8 cellular contexts compared by ENCODE assay signal in the genomic region with DNA sequence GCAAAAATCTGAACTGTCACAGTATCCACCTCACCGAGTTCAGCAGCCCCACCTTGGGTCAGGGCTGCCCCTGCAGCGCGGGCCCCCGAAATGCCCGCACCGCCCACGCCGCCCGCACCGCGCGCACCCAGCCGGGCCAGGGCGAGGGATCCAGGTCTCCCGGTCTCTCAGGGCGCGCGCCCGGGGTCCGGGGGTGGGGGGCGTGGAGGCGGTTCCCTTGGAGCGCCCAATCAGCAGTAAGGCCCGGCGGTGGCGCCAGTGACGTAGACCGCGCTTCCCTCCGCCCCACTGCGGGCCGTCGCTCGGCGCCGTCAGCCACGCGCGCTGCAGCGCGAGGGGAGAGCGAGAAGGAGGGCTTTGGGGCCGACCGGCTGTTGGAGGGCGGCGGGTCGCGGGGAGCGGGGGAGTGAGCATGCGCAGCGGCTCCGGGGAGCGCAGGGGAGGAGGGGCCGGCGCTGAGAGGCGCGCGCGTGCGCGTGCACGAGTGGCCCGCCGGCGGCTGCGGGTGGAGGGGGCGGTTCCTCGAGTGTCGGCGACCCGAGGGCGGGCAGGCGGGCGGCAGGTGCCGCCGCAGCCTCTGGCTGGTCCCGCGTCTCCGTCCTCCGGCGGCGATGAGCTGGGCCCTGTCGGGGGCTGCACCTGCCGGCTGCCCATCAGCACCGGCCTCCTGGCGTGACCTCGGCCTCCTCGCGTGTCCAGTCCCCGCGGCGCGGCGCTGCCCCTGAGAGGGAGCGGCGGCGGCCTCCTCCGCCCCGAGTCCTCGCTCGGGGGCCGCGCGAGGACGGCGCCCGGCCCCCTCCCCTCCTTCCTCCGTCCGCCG. TPM values are rescaled to one million over a fixed set of nuclear protein-coding genes. Genes with fewer than 3 reads are reported as not detected.
DNase-seq lines count a peak whose midpoint lies in the region; ATAC-seq and TF ChIP-seq lines count a peak whose summit lies in the region.

A gene with protein sequence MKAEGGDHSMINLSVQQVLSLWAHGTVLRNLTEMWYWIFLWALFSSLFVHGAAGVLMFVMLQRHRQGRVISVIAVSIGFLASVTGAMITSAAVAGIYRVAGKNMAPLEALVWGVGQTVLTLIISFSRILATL (plus strand): TSS at position 521 of the 820 bp plus-strand sequence. CDS start 529 bp downstream, outside the sequence.

- TF ChIP-seq CTCF in lower leg skin (IDR thresholded peaks at IDR 0.05), result no peak

- H3K4me3 Mint-ChIP-seq in CD4-positive, CD25-positive, alpha-beta regulatory T cell, result peak within 1 kb of the TSS; percentile 87 to 97 (median 90)
- H3K4me3 Mint-ChIP-seq in dendritic cell treated with granulocyte-macrophage colony-stimulating factor and Interleukin-4, amounts not matched to agents 40 ng/mL and 50 ng/mL, for 4 days, result peak within 1 kb of the TSS; percentile 84

- H3K36me3 Mint-ChIP-seq in CD4-positive, CD25-positive, alpha-beta regulatory T cell, result no peaks in the 10 kb centered on the region
- H3K36me3 Mint-ChIP-seq in dendritic cell treated with granulocyte-macrophage colony-stimulating factor and Interleukin-4, amounts not matched to agents 40 ng/mL and 50 ng/mL, for 4 days (ENCODE audit: low read depth), result peaks cover 12% of the 10 kb centered on the region

- peak within 1 kb of the TSS; percentile 79 for H3K4me3 ChIP-seq in CD4-positive, CD25-positive, alpha-beta regulatory T cell (ENCODE audit: low read depth, low read length)
- H3K4me3 ChIP-seq in lower leg skin (ENCODE audit: low read depth, poor library complexity, severe bottlenecking), result peak within 1 kb of the TSS; percentile 63

- H3K27ac Mint-ChIP-seq in CD4-positive, CD25-positive, alpha-beta regulatory T cell, result peak within 1 kb of the TSS; percentile 70 to 79 (median 76)
- H3K27ac Mint-ChIP-seq in dendritic cell treated with granulocyte-macrophage colony-stimulating factor and Interleukin-4, amounts not matched to agents 40 ng/mL and 50 ng/mL, for 4 days, result peak within 1 kb of the TSS; percentile 83

- intact Hi-C loops in dendritic cell treated with granulocyte-macrophage colony-stimulating factor and Interleukin-4, amounts not matched to agents 40 ng/mL and 50 ng/mL, for 4 days (cut with micrococcal nuclease), result loop anchor here (2.0 kb wide), 1 partner anchor 331 kb away; no protein-coding TSS in a partner anchor
- intact Hi-C loops in lower leg skin (cut with DNase I; ENCODE audit: low total_unique reads), result no loop called here

- 0 to 2% methylated on average over 47 to 81 of the region's 110 CpGs for WGBS in lower leg skin, 2 donors

- peaks cover 0 to 2% (median 0%) of the 10 kb centered on the region in 7 donors for H3K9me3 Mint-ChIP-seq in CD4-positive, CD25-positive, alpha-beta regulatory T cell
- H3K9me3 Mint-ChIP-seq in dendritic cell treated with granulocyte-macrophage colony-stimulating factor and Interleukin-4, amounts not matched to agents 40 ng/mL and 50 ng/mL, for 4 days, result no peaks in the 10 kb centered on the region

- peak; percentile 88 to 95 (median 92) for DNase-seq in CD4-positive, CD25-positive, alpha-beta regulatory T cell
- DNase-seq in NCI-H748 (lab: John Stamatoyannopoulos, UW; ENCODE audit: unreplicated experiment) (peak; percentile 99), lower leg skin (ENCODE audit: low spot score in 2 of 2) (peak; percentile 82 to 98)
- DNase-seq in activated CD4-positive, alpha-beta T cell treated with anti-CD3 and anti-CD28 coated beads, Interleukin-2, amount 50 U/mL, for 4 hours, result peak; percentile 95
- DNase-seq in stimulated activated CD4-positive, alpha-beta T cell treated with anti-CD3 and anti-CD28 coated beads, Interleukin-4, amount 100 ng/mL, for 4 hours, result peak; percentile 96

- H3K36me3 ChIP-seq in CD4-positive, CD25-positive, alpha-beta regulatory T cell (ENCODE audit: control insufficient read depth, insufficient read depth, low read length), result no peaks in the 10 kb centered on the region

- H3K9me3 ChIP-seq in CD4-positive, CD25-positive, alpha-beta regulatory T cell (ENCODE audit: control insufficient read depth in 2 of 2, low read length in 2 of 2), result no peaks in the 10 kb centered on the region

- H3K4me1 ChIP-seq in CD4-positive, CD25-positive, alpha-beta regulatory T cell (ENCODE audit: control insufficient read depth, insufficient read depth, low read length, poor library complexity, severe bottlenecking), result peaks cover 17% of the 10 kb centered on the region

- peaks cover 61% of the 10 kb centered on the region for H3K27me3 Mint-ChIP-seq in CD4-positive, CD25-positive, alpha-beta regulatory T cell
- H3K27me3 Mint-ChIP-seq in dendritic cell treated with granulocyte-macrophage colony-stimulating factor and Interleukin-4, amounts not matched to agents 40 ng/mL and 50 ng/mL, for 4 days, result no peaks in the 10 kb centered on the region

- ATAC-seq in CD4-positive, CD25-positive, alpha-beta regulatory T cell (ENCODE audit: low read depth in 2 of 2), result peak; percentile 94 to 95
- ATAC-seq in GM19438 (IDR thresholded peaks at IDR 0.05; ENCODE audit: low read depth, unreplicated experiment), result peak; percentile 95
- ATAC-seq in HG03565 (IDR thresholded peaks at IDR 0.05; ENCODE audit: unreplicated experiment), result peak; percentile 93

- H3K27me3 ChIP-seq in CD4-positive, CD25-positive, alpha-beta regulatory T cell (ENCODE audit: control insufficient read depth, insufficient read depth, low read length), result peaks cover 23% of the 10 kb centered on the region

- peak within 1 kb of the TSS; percentile 51 for H3K27ac ChIP-seq in CD4-positive, CD25-positive, alpha-beta regulatory T cell (ENCODE audit: insufficient read depth, low read length, poor library complexity, severe bottlenecking)

- TF ChIP-seq POLR2A in lower leg skin (IDR thresholded peaks at IDR 0.05), result no peak

- H3K4me1 Mint-ChIP-seq in CD4-positive, CD25-positive, alpha-beta regulatory T cell, result peaks cover 4 to 16% (median 8%) of the 10 kb centered on the region in 4 donors
- H3K4me1 Mint-ChIP-seq in dendritic cell treated with granulocyte-macrophage colony-stimulating factor and Interleukin-4, amounts not matched to agents 40 ng/mL and 50 ng/mL, for 4 days (ENCODE audit: low read depth), result peaks cover 28% of the 10 kb centered on the region

RNA-seq across cellular contexts. Expression of the gene that starts here (rescaled TPM):
- 0.27 TPM for total RNA-seq in CD4-positive, CD25-positive, alpha-beta regulatory T cell
- polyA plus RNA-seq in CD4-positive, CD25-positive, alpha-beta regulatory T cell, result under 1 TPM in 3 of 4 donors, not detected in 1; 0.06 to 0.26 (median 0.16) TPM
- total RNA-seq in lower leg skin, result 1 to 10 TPM in 2 of 4 donors, under 1 TPM in 2; 0.34 to 2.1 (median 1.3) TPM

Comparison
In these comparisons a context has a peak if more than half of its experiments do, and no peak if none do; other contexts are left out.
1. Peak in every context shown above with its lines: DNase-seq, ATAC-seq, H3K4me3 ChIP-seq and H3K27ac ChIP-seq.
2. Peak in DNase-seq, ATAC-seq, H3K4me3 ChIP-seq and H3K27ac ChIP-seq in CD4-positive, CD25-positive, alpha-beta regulatory T cell; RNA of the gene not detected or under 1 TPM.